In the genomic region with DNA sequence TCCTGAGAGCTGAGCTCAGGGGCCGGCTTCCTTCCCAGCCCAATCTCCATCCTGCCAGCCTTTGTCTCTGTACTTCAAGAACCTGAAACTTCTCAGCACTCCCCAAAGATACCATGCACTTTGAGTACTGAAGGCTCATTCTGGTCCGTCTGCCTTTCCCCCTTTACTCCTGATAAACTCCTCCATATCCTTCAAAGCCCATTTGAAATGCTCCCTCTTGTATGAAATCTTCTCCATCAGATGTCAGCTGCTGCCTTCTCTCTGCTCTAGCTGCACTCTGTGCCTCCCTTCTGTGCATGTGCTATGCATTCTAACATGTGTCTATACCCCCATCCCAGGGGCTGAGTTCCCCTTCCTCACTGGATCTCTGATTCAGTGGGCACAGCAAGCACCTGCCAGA, we compare ENCODE assay signal across 18 cellular contexts.
"Had no signal": no experiment of that assay in that cellular context is flagged by ENCODE, and none has a peak within 500 bp of the region (broad histone marks: within the 10 kb centered on the region; RNA-seq: fewer than 3 reads in every experiment).

No MANE protein-coding gene starts in this region.

- H3K4me3 ChIP-seq: esophagus squamous epithelium, mucosa of descending colon, prostate gland, right lobe of liver, smooth muscle cell, thoracic aorta, upper lobe of right lung had no signal

- ATAC-seq: activated CD8-positive, alpha-beta T cell treated with anti-CD3 and anti-CD28 coated beads for 36 hours; activated T-cell treated with anti-CD3 and anti-CD28 coated beads, Interleukin-2, amount 50 U/mL, for 4 hours; effector memory CD8-positive, alpha-beta T cell; left lobe of liver; mucosa of descending colon; right lobe of liver; upper lobe of right lung had no signal

- H3K9me3 Mint-ChIP-seq: activated CD4-positive, alpha-beta T cell treated with anti-CD3 and anti-CD28 coated beads, Interleukin-2, amount 10 ng/mL, durations not matched to agents 24 days and 14 days; activated CD8-positive, alpha-beta T cell treated with anti-CD3 and anti-CD28 coated beads for 36 hours; activated naive CD4-positive, alpha-beta T cell treated with anti-CD3 and anti-CD28 coated beads for 36 hours; activated T-cell treated with anti-CD3 and anti-CD28 coated beads, Interleukin-2, amount 50 U/mL, for 4 hours; effector memory CD8-positive, alpha-beta T cell; naive B cell had no signal

- H3K36me3 ChIP-seq: prostate gland, right lobe of liver, thoracic aorta, upper lobe of right lung had no signal

- H3K36me3 Mint-ChIP-seq: naive B cell had no signal

- H3K27me3 Mint-ChIP-seq: activated CD4-positive, alpha-beta T cell treated with anti-CD3 and anti-CD28 coated beads, Interleukin-2, amount 10 ng/mL, durations not matched to agents 24 days and 14 days; activated CD8-positive, alpha-beta T cell treated with anti-CD3 and anti-CD28 coated beads for 36 hours; effector memory CD8-positive, alpha-beta T cell; naive B cell had no signal

- H3K27ac ChIP-seq: prostate gland, right lobe of liver, upper lobe of right lung had no signal

- H3K4me3 Mint-ChIP-seq: activated CD4-positive, alpha-beta T cell treated with anti-CD3 and anti-CD28 coated beads, Interleukin-2, amount 10 ng/mL, durations not matched to agents 24 days and 14 days; activated CD8-positive, alpha-beta T cell treated with anti-CD3 and anti-CD28 coated beads for 36 hours; activated naive CD4-positive, alpha-beta T cell treated with anti-CD3 and anti-CD28 coated beads for 36 hours; activated T-cell treated with anti-CD3 and anti-CD28 coated beads, Interleukin-2, amount 50 U/mL, for 4 hours; effector memory CD8-positive, alpha-beta T cell had no signal

- DNase-seq: activated CD4-positive, alpha-beta T cell treated with anti-CD3 and anti-CD28 coated beads, Interleukin-2, amount 10 ng/mL, durations not matched to agents 24 days and 14 days; activated CD8-positive, alpha-beta T cell treated with anti-CD3 and anti-CD28 coated beads for 36 hours; activated naive CD4-positive, alpha-beta T cell treated with anti-CD3 and anti-CD28 coated beads for 36 hours; activated T-cell treated with anti-CD3 and anti-CD28 coated beads, Interleukin-2, amount 50 U/mL, for 4 hours; dermis blood vessel endothelial cell; effector memory CD8-positive, alpha-beta T cell; esophagus squamous epithelium; hippocampal formation; mucosa of descending colon; naive B cell; right lobe of liver; stimulated activated CD4-positive, alpha-beta T cell treated with anti-CD3 and anti-CD28 coated beads, Interleukin-4, amount 100 ng/mL, for 1 hour; T1000; upper lobe of right lung had no signal

- H3K9me3 ChIP-seq: esophagus squamous epithelium, mucosa of descending colon, prostate gland, right lobe of liver, thoracic aorta, upper lobe of right lung had no signal

- H3K27me3 ChIP-seq: esophagus squamous epithelium, right lobe of liver, upper lobe of right lung had no signal

- H3K27ac Mint-ChIP-seq: activated CD4-positive, alpha-beta T cell treated with anti-CD3 and anti-CD28 coated beads, Interleukin-2, amount 10 ng/mL, durations not matched to agents 24 days and 14 days; activated CD8-positive, alpha-beta T cell treated with anti-CD3 and anti-CD28 coated beads for 36 hours; activated naive CD4-positive, alpha-beta T cell treated with anti-CD3 and anti-CD28 coated beads for 36 hours had no signal
